Comparison of ENCODE assay signal across 1 cellular context in genomic region chr6:135006386-135006914, GRCh38.
A peak's percentile ranks its signal among the peaks of the same experiment; 100 is the strongest.
TF ChIP-seq lines count a peak whose summit lies in the region.

No MANE protein-coding gene starts in this region.

TF ChIP-seq in K562, 482 proteins besides CTCF, POLR2A, EP300 and RAD21 (continues in another document):
- TF ChIP-seq RCOR1 (IDR thresholded peaks at IDR 0.05; ENCODE audit: borderline replicate concordance in 1 of 2, low read depth in 2 of 2, low read length in 2 of 2) (peak in 1 of 2 experiments; percentile 90; a peak in 3 of 4 replicates), ATF1 (CRISPR knock-in tag; IDR thresholded peaks at IDR 0.05) (no peak), ATF1 (tag; IDR thresholded peaks at IDR 0.05) (peak; percentile 80), PPARD (CRISPR knock-in tag; IDR thresholded peaks at IDR 0.05) (no peak), TARDBP (IDR thresholded peaks at IDR 0.05) (no peak), HOXB6 (CRISPR knock-in tag; IDR thresholded peaks at IDR 0.05; ENCODE audit: borderline replicate concordance) (no peak), ZNF79 (CRISPR knock-in tag; IDR thresholded peaks at IDR 0.05; ENCODE audit: low read depth) (no peak), XRCC5 (IDR thresholded peaks at IDR 0.05; ENCODE audit: low read depth, low read length) (no peak), MTA2 (IDR thresholded peaks at IDR 0.05; ENCODE audit: low read depth) (peak; percentile 57; the same call in 1 of the 2 replicates), POLR3G (IDR thresholded peaks at IDR 0.05; ENCODE audit: extremely low read depth, insufficient read length, insufficient replicate concordance) (no peak), FOSL1 (tag; conservative IDR thresholded peaks at IDR 0.05) (0 out of 2 replicates have a peak, but pooled peaks have one; percentile 12), ZKSCAN3 (CRISPR knock-in tag; IDR thresholded peaks at IDR 0.05) (no peak), HNRNPLL (IDR thresholded peaks at IDR 0.05; ENCODE audit: low read depth, low read length, poor library complexity, severe bottlenecking) (no peak), FOXM1 (IDR thresholded peaks at IDR 0.05; ENCODE audit: low read depth) (no peak), FOXM1 (CRISPR knock-in tag; IDR thresholded peaks at IDR 0.05; ENCODE audit: low read depth) (no peak), KDM5B (IDR thresholded peaks at IDR 0.05; ENCODE audit: insufficient replicate concordance, low read depth, low read length) (no peak), HLTF (IDR thresholded peaks at IDR 0.05) (0 out of 2 replicates have a peak, but pooled peaks have one; percentile 52), FOXK2 (conservative IDR thresholded peaks at IDR 0.05 in 1 of 2, IDR thresholded peaks at IDR 0.05 in 1 of 2; ENCODE audit: low read depth in 2 of 2) (peak; percentile 75 to 80), ZSCAN32 (CRISPR knock-in tag; IDR thresholded peaks at IDR 0.05) (no peak), ATF3 (IDR thresholded peaks at IDR 0.05) (peak; percentile 56), ATF3 (CRISPR knock-in tag; conservative IDR thresholded peaks at IDR 0.05) (no peak), OTX1 (CRISPR knock-in tag; IDR thresholded peaks at IDR 0.05) (no peak), ASH1L (IDR thresholded peaks at IDR 0.05; ENCODE audit: borderline replicate concordance, low read depth, partially characterized antibody) (no peak), ARID3A (IDR thresholded peaks at IDR 0.05; ENCODE audit: borderline replicate concordance, low read depth, low read length) (0 out of 2 replicates have a peak, but pooled peaks have one; percentile 11), MECOM (CRISPR knock-in tag; IDR thresholded peaks at IDR 0.05) (peak; percentile 38; the same call in 1 of the 2 replicates), C11orf30 (IDR thresholded peaks at IDR 0.05; ENCODE audit: low read depth) (peak; percentile 51), KDM2B (CRISPR knock-in tag; IDR thresholded peaks at IDR 0.05) (no peak), NCOR1 (IDR thresholded peaks at IDR 0.05) (peak; percentile 50), PHB (CRISPR knock-in tag; IDR thresholded peaks at IDR 0.05) (no peak), DPF2 (IDR thresholded peaks at IDR 0.05) (peak; percentile 93), CBFA2T3 (IDR thresholded peaks at IDR 0.05) (peak; percentile 85), HDAC2 (IDR thresholded peaks at IDR 0.05) (peak; percentile 75; the same call in 1 of the 2 replicates), CREBBP (IDR thresholded peaks at IDR 0.05; ENCODE audit: low read depth, low read length) (no peak), SIX5 (IDR thresholded peaks at IDR 0.05; ENCODE audit: borderline replicate concordance in 1 of 2, insufficient read depth in 1 of 2, low read depth in 1 of 2, low read length in 2 of 2) (no peak), MEF2D (tag; conservative IDR thresholded peaks at IDR 0.05; ENCODE audit: low read depth) (0 out of 2 replicates have a peak, but pooled peaks have one; percentile 28), RBM17 (IDR thresholded peaks at IDR 0.05; ENCODE audit: borderline replicate concordance, low read depth, low read length) (no peak), YY1 (IDR thresholded peaks at IDR 0.05; ENCODE audit: borderline replicate concordance in 1 of 3, control insufficient read depth in 1 of 3, extremely low read depth in 1 of 3, insufficient read depth in 3 of 3, insufficient read length in 1 of 3, insufficient replicate concordance in 2 of 3, low read depth in 1 of 3, low read length in 2 of 3) (no peak), CXXC5 (CRISPR knock-in tag; IDR thresholded peaks at IDR 0.05) (peak; percentile 15; the same call in 1 of the 2 replicates), MAZ (CRISPR knock-in tag; conservative IDR thresholded peaks at IDR 0.05 in 1 of 2, IDR thresholded peaks at IDR 0.05 in 1 of 2) (peak in 1 of 2 experiments; percentile 33; a peak in 1 of 4 replicates), EP400 (IDR thresholded peaks at IDR 0.05) (peak; percentile 21; the same call in 1 of the 2 replicates), JUND (IDR thresholded peaks at IDR 0.05; ENCODE audit: borderline replicate concordance, low read depth, low read length) (peak; percentile 28; the same call in 1 of the 2 replicates), JUND (tag; IDR thresholded peaks at IDR 0.05; ENCODE audit: borderline replicate concordance, low read depth, low read length) (peak; percentile 15; the same call in 1 of the 3 replicates), SRSF3 (IDR thresholded peaks at IDR 0.05; ENCODE audit: insufficient read depth, low read length) (no peak), LEF1 (IDR thresholded peaks at IDR 0.05) (peak; percentile 69; the same call in 1 of the 2 replicates), TEAD4 (IDR thresholded peaks at IDR 0.05; ENCODE audit: low read length) (0 out of 2 replicates have a peak, but pooled peaks have one; percentile 57), TEAD4 (CRISPR knock-in tag; IDR thresholded peaks at IDR 0.05; ENCODE audit: borderline replicate concordance) (no peak), PHF20 (IDR thresholded peaks at IDR 0.05; ENCODE audit: partially characterized antibody) (no peak), MYC (IDR thresholded peaks at IDR 0.05; ENCODE audit: low read depth, low read length) (no peak), MYC (CRISPR knock-in tag; IDR thresholded peaks at IDR 0.05; ENCODE audit: borderline replicate concordance, low read depth) (no peak), PKNOX1 (IDR thresholded peaks at IDR 0.05) (peak; percentile 93), ARNT (IDR thresholded peaks at IDR 0.05) (peak in 1 of 2 experiments; percentile 55; a peak in 1 of 4 replicates), MBD2 (IDR thresholded peaks at IDR 0.05; ENCODE audit: borderline replicate concordance, low read depth) (0 out of 2 replicates have a peak, but pooled peaks have one; percentile 19), KHSRP (IDR thresholded peaks at IDR 0.05) (no peak), BRF1 (IDR thresholded peaks at IDR 0.05; ENCODE audit: borderline replicate concordance, extremely low read depth, insufficient read length) (no peak), LARP7 (IDR thresholded peaks at IDR 0.05) (peak; percentile 66; the same call in 1 of the 2 replicates), ZNF3 (CRISPR knock-in tag; IDR thresholded peaks at IDR 0.05) (no peak), SMARCE1 (IDR thresholded peaks at IDR 0.05) (peak; percentile 86)
- TF ChIP-seq, protein P1, sequence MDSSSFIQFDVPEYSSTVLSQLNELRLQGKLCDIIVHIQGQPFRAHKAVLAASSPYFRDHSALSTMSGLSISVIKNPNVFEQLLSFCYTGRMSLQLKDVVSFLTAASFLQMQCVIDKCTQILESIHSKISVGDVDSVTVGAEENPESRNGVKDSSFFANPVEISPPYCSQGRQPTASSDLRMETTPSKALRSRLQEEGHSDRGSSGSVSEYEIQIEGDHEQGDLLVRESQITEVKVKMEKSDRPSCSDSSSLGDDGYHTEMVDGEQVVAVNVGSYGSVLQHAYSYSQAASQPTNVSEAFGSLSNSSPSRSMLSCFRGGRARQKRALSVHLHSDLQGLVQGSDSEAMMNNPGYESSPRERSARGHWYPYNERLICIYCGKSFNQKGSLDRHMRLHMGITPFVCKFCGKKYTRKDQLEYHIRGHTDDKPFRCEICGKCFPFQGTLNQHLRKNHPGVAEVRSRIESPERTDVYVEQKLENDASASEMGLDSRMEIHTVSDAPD (CRISPR knock-in tag; IDR thresholded peaks at IDR 0.05), result no peak
- TF ChIP-seq, protein P2, sequence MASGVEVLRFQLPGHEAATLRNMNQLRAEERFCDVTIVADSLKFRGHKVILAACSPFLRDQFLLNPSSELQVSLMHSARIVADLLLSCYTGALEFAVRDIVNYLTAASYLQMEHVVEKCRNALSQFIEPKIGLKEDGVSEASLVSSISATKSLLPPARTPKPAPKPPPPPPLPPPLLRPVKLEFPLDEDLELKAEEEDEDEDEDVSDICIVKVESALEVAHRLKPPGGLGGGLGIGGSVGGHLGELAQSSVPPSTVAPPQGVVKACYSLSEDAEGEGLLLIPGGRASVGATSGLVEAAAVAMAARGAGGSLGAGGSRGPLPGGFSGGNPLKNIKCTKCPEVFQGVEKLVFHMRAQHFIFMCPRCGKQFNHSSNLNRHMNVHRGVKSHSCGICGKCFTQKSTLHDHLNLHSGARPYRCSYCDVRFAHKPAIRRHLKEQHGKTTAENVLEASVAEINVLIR (CRISPR knock-in tag; IDR thresholded peaks at IDR 0.05), result no peak
- TF ChIP-seq, protein P3, sequence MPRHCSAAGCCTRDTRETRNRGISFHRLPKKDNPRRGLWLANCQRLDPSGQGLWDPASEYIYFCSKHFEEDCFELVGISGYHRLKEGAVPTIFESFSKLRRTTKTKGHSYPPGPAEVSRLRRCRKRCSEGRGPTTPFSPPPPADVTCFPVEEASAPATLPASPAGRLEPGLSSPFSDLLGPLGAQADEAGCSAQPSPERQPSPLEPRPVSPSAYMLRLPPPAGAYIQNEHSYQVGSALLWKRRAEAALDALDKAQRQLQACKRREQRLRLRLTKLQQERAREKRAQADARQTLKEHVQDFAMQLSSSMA (CRISPR knock-in tag; IDR thresholded peaks at IDR 0.05), result no peak
- TF ChIP-seq, protein P4, sequence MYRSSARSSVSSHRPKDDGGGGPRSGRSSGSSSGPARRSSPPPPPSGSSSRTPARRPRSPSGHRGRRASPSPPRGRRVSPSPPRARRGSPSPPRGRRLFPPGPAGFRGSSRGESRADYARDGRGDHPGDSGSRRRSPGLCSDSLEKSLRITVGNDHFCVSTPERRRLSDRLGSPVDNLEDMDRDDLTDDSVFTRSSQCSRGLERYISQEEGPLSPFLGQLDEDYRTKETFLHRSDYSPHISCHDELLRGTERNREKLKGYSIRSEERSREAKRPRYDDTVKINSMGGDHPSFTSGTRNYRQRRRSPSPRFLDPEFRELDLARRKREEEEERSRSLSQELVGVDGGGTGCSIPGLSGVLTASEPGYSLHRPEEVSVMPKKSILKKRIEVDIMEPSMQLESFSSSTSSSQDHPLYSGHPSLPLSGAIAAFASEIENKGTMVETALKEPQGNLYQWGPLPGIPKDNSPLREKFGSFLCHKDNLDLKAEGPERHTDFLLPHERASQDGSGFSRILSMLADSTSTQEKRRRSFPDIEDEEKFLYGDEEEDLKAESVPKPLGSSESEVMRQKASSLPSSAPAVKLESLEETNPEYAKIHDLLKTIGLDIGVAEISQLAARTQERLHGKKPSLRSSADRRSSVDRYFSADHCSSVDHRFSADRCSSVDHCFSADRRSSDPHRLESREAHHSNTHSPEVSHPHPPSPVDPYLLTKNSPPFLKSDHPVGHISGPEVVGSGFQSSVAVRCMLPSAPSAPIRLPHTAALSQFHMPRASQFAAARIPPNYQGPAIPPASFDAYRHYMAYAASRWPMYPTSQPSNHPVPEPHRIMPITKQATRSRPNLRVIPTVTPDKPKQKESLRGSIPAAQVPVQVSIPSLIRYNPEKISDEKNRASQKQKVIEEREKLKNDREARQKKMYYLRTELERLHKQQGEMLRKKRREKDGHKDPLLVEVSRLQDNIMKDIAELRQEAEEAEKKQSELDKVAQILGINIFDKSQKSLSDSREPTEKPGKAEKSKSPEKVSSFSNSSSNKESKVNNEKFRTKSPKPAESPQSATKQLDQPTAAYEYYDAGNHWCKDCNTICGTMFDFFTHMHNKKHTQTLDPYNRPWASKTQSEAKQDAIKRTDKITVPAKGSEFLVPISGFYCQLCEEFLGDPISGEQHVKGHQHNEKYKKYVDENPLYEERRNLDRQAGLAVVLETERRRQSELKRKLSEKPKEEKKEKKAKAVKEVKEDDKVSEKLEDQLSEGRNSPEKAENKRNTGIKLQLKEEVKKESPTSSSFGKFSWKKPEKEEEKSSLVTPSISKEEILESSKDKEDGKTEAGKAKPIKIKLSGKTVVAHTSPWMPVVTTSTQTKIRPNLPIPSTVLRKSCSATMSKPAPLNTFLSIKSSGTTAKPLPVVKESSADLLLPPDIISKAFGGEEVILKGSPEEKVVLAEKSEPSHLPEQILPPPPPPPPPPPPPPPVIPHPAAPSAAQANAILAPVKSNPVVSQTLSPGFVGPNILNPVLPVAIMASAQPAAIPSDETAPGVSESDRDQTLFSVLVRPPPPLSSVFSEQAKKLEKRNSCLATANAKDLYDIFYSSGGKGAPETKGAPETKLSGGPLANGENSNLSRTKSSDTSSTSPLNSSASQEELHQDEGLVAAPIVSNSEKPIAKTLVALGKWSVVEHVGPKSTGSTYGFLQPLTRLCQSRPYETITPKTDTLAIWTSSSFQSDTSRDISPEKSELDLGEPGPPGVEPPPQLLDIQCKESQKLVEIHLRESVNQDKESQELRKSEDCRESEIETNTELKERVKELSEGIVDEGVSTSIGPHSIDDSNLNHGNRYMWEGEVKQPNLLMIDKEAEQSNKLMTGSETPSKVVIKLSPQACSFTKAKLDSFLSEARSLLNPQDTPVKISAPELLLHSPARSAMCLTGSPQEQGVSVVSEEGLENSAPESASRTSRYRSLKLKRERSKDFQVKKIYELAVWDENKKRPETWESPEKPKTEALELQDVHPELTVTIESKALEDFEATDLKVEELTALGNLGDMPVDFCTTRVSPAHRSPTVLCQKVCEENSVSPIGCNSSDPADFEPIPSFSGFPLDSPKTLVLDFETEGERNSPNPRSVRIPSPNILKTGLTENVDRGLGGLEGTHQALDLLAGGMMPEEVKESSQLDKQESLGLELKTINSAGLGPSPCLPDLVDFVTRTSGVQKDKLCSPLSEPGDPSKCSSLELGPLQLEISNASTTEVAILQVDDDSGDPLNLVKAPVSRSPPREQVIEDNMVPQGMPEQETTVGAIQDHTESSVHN (IDR thresholded peaks at IDR 0.05; ENCODE audit: borderline replicate concordance in 1 of 2, low read depth in 1 of 2), result peak in 1 of 2 experiments; percentile 24; a peak in 1 of 4 replicates
